In the genomic region with DNA sequence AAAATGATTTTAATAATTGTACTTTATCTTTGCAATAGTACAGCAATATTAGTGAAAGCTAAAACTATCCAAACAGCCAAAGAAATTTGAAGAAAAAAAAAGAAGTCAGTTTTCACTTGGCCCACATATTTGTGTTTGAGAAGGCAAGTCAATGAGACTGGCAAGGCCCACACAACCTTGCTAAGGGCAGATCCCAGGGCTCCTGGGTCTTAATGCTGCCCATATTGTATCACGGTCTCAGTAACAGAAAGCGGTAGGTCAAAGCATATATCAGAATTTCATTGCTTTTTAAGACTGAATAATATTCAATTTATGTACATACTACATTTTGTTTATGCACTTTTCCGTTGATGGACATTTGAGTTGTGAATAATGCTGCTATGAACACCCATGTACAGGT, we compare ENCODE assay signal across 1 cellular context.
TF ChIP-seq lines count a peak whose summit lies in the region.

No MANE protein-coding gene starts in this region.

TF ChIP-seq in GM23338, 12 proteins besides CTCF, POLR2A, EP300 and RAD21 (continued from another document):
- TF ChIP-seq, protein P1, sequence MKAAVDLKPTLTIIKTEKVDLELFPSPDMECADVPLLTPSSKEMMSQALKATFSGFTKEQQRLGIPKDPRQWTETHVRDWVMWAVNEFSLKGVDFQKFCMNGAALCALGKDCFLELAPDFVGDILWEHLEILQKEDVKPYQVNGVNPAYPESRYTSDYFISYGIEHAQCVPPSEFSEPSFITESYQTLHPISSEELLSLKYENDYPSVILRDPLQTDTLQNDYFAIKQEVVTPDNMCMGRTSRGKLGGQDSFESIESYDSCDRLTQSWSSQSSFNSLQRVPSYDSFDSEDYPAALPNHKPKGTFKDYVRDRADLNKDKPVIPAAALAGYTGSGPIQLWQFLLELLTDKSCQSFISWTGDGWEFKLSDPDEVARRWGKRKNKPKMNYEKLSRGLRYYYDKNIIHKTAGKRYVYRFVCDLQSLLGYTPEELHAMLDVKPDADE (IDR thresholded peaks at IDR 0.05), result no peak
- no peak for TF ChIP-seq EZH2phosphoT487 (IDR thresholded peaks at IDR 0.05; ENCODE audit: unreplicated experiment)
- TF ChIP-seq, protein P2, sequence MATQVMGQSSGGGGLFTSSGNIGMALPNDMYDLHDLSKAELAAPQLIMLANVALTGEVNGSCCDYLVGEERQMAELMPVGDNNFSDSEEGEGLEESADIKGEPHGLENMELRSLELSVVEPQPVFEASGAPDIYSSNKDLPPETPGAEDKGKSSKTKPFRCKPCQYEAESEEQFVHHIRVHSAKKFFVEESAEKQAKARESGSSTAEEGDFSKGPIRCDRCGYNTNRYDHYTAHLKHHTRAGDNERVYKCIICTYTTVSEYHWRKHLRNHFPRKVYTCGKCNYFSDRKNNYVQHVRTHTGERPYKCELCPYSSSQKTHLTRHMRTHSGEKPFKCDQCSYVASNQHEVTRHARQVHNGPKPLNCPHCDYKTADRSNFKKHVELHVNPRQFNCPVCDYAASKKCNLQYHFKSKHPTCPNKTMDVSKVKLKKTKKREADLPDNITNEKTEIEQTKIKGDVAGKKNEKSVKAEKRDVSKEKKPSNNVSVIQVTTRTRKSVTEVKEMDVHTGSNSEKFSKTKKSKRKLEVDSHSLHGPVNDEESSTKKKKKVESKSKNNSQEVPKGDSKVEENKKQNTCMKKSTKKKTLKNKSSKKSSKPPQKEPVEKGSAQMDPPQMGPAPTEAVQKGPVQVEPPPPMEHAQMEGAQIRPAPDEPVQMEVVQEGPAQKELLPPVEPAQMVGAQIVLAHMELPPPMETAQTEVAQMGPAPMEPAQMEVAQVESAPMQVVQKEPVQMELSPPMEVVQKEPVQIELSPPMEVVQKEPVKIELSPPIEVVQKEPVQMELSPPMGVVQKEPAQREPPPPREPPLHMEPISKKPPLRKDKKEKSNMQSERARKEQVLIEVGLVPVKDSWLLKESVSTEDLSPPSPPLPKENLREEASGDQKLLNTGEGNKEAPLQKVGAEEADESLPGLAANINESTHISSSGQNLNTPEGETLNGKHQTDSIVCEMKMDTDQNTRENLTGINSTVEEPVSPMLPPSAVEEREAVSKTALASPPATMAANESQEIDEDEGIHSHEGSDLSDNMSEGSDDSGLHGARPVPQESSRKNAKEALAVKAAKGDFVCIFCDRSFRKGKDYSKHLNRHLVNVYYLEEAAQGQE (IDR thresholded peaks at IDR 0.05; ENCODE audit: unreplicated experiment), result no peak
- TF ChIP-seq ZNF114 (CRISPR knock-in tag; IDR thresholded peaks at IDR 0.05), result no peak
- no peak for TF ChIP-seq CREB1 (CRISPR knock-in tag; IDR thresholded peaks at IDR 0.05; ENCODE audit: low read depth)
- TF ChIP-seq ZNF331 (CRISPR knock-in tag; IDR thresholded peaks at IDR 0.05; ENCODE audit: low read depth), result no peak
- TF ChIP-seq, protein P3, sequence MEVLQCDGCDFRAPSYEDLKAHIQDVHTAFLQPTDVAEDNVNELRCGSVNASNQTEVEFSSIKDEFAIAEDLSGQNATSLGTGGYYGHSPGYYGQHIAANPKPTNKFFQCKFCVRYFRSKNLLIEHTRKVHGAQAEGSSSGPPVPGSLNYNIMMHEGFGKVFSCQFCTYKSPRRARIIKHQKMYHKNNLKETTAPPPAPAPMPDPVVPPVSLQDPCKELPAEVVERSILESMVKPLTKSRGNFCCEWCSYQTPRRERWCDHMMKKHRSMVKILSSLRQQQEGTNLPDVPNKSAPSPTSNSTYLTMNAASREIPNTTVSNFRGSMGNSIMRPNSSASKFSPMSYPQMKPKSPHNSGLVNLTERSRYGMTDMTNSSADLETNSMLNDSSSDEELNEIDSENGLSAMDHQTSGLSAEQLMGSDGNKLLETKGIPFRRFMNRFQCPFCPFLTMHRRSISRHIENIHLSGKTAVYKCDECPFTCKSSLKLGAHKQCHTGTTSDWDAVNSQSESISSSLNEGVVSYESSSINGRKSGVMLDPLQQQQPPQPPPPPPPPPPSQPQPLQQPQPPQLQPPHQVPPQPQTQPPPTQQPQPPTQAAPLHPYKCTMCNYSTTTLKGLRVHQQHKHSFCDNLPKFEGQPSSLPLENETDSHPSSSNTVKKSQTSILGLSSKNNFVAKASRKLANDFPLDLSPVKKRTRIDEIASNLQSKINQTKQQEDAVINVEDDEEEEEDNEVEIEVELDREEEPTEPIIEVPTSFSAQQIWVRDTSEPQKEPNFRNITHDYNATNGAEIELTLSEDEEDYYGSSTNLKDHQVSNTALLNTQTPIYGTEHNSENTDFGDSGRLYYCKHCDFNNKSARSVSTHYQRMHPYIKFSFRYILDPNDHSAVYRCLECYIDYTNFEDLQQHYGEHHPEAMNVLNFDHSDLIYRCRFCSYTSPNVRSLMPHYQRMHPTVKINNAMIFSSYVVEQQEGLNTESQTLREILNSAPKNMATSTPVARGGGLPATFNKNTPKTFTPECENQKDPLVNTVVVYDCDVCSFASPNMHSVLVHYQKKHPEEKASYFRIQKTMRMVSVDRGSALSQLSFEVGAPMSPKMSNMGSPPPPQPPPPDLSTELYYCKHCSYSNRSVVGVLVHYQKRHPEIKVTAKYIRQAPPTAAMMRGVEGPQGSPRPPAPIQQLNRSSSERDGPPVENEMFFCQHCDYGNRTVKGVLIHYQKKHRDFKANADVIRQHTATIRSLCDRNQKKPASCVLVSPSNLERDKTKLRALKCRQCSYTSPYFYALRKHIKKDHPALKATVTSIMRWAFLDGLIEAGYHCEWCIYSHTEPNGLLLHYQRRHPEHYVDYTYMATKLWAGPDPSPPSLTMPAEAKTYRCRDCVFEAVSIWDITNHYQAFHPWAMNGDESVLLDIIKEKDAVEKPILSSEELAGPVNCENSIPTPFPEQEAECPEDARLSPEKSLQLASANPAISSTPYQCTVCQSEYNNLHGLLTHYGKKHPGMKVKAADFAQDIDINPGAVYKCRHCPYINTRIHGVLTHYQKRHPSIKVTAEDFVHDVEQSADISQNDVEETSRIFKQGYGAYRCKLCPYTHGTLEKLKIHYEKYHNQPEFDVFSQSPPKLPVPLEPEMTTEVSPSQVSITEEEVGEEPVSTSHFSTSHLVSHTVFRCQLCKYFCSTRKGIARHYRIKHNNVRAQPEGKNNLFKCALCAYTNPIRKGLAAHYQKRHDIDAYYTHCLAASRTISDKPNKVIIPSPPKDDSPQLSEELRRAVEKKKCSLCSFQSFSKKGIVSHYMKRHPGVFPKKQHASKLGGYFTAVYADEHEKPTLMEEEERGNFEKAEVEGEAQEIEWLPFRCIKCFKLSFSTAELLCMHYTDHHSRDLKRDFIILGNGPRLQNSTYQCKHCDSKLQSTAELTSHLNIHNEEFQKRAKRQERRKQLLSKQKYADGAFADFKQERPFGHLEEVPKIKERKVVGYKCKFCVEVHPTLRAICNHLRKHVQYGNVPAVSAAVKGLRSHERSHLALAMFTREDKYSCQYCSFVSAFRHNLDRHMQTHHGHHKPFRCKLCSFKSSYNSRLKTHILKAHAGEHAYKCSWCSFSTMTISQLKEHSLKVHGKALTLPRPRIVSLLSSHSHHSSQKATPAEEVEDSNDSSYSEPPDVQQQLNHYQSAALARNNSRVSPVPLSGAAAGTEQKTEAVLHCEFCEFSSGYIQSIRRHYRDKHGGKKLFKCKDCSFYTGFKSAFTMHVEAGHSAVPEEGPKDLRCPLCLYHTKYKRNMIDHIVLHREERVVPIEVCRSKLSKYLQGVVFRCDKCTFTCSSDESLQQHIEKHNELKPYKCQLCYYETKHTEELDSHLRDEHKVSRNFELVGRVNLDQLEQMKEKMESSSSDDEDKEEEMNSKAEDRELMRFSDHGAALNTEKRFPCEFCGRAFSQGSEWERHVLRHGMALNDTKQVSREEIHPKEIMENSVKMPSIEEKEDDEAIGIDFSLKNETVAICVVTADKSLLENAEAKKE (CRISPR knock-in tag; IDR thresholded peaks at IDR 0.05), result no peak
- no peak for TF ChIP-seq JUNB (IDR thresholded peaks at IDR 0.05; ENCODE audit: unreplicated experiment)
